In genomic region chr5:181218795-181219124, GRCh38 we compare ENCODE assay signal across 8 cellular contexts. TPM values are rescaled to one million over a fixed set of nuclear protein-coding genes. Genes with fewer than 3 reads are reported as not detected.
DNase-seq lines count a peak whose midpoint lies in the region; ATAC-seq and TF ChIP-seq lines count a peak whose summit lies in the region.

No MANE protein-coding gene starts in this region.

- H3K9ac ChIP-seq in MM.1S (ENCODE audit: low read length) = no peak overlapping the region; the same call in 1 of the 2 replicates
- no peak overlapping the region for H3K9ac ChIP-seq in colonic mucosa (ENCODE audit: low read depth in 2 of 2, low read length in 2 of 2)
- H3K9ac ChIP-seq in neural cell (ENCODE audit: low read length) = peak overlapping the region; percentile 10

- CTCF ChIA-PET in CD4-positive, alpha-beta T cell (lab: Charles Lee) = no interaction called here

- H3K4me3 ChIP-seq in MM.1S (ENCODE audit: low read length) (peak overlapping the region; percentile 74), colonic mucosa (peak overlapping the region; percentile 28), neural cell (ENCODE audit: low read length) (peak overlapping the region; percentile 73)

- H2AFZ ChIP-seq in MM.1S (ENCODE audit: low read length) = peak overlapping the region; percentile 69; the same call in 1 of the 2 replicates
- H2AFZ ChIP-seq in neural cell (ENCODE audit: low read depth, low read length) = no peak overlapping the region

- H3K27ac Mint-ChIP-seq in CD4-positive, alpha-beta T cell = peak overlapping the region; percentile 88

- H3K36me3 ChIP-seq in MM.1S (replicated peaks; ENCODE audit: insufficient read depth, low read length) (no peaks in the 10 kb centered on the region), colonic mucosa (no peaks in the 10 kb centered on the region), neural cell (ENCODE audit: insufficient read depth, low read length) (no peaks in the 10 kb centered on the region)

- peaks cover 12% of the 10 kb centered on the region; the same call in 1 of the 2 replicates for H3K4me1 ChIP-seq in MM.1S (ENCODE audit: low read length)
- H3K4me1 ChIP-seq in colonic mucosa = peaks cover 7% of the 10 kb centered on the region

- H3K9me3 ChIP-seq in CD4-positive, alpha-beta T cell (ENCODE audit: control insufficient read depth, low read length) = no peaks in the 10 kb centered on the region
- H3K9me3 ChIP-seq in MM.1S (replicated peaks; ENCODE audit: insufficient read depth, low read length) (no peaks in the 10 kb centered on the region), colonic mucosa (no peaks in the 10 kb centered on the region), neural cell (ENCODE audit: low read length) (no peaks in the 10 kb centered on the region)

- POLR2A ChIA-PET in CD4-positive, alpha-beta T cell (lab: Charles Lee) = no interaction called here

- no peak for TF ChIP-seq CTCF in CD4-positive, alpha-beta T cell (IDR thresholded peaks at IDR 0.05)
- TF ChIP-seq CTCF in MM.1S (IDR thresholded peaks at IDR 0.05; ENCODE audit: low read length) (no peak), colonic mucosa (IDR thresholded peaks at IDR 0.05) (no peak), neural cell (IDR thresholded peaks at IDR 0.05; ENCODE audit: poor library complexity, severe bottlenecking) (no peak)

- H3K36me3 Mint-ChIP-seq in CD4-positive, alpha-beta T cell (ENCODE audit: low read depth) = peaks cover 50% of the 10 kb centered on the region

- H3K27me3 Mint-ChIP-seq in CD4-positive, alpha-beta T cell = peaks cover 28% of the 10 kb centered on the region

- TF ChIP-seq RAD21 in neural cell (conservative IDR thresholded peaks at IDR 0.05) = no peak

- H3K27ac ChIP-seq in CD4-positive, alpha-beta T cell (ENCODE audit: low read depth, low read length) = no peak overlapping the region
- H3K27ac ChIP-seq in MM.1S (ENCODE audit: low read length) (peak overlapping the region; percentile 57; the same call in 1 of the 2 replicates), colonic mucosa (peak overlapping the region; percentile 46), neural cell (ENCODE audit: low read length) (no peak overlapping the region)

- peaks cover 50% of the 10 kb centered on the region for H3K4me1 Mint-ChIP-seq in CD4-positive, alpha-beta T cell (ENCODE audit: low read depth)

- H3F3A ChIP-seq in MM.1S (ENCODE audit: insufficient read depth, low read length) (peaks cover 65% of the 10 kb centered on the region), neural cell (ENCODE audit: insufficient read depth, low read length, poor library complexity, severe bottlenecking) (peaks cover 2% of the 10 kb centered on the region)

- H3K27me3 ChIP-seq in CD4-positive, alpha-beta T cell (ENCODE audit: control insufficient read depth, insufficient read depth, low read length) = no peaks in the 10 kb centered on the region
- H3K27me3 ChIP-seq in MM.1S (replicated peaks; ENCODE audit: insufficient read depth, low read length) (no peaks in the 10 kb centered on the region), colonic mucosa (no peaks in the 10 kb centered on the region), neural cell (ENCODE audit: insufficient read depth, low read depth, low read length) (peaks cover 11% of the 10 kb centered on the region)

- no peaks in the 10 kb centered on the region for H3K9me3 Mint-ChIP-seq in CD4-positive, alpha-beta T cell

- no peak for DNase-seq in CD4-positive, alpha-beta T cell
- peak; percentile 2 for DNase-seq in MM.1S
- no peak for DNase-seq in colonic mucosa
- DNase-seq in hippocampal formation (lab: John Stamatoyannopoulos, UW) = no peak
- no peak for DNase-seq in medulla oblongata (ENCODE audit: extremely low spot score)
- no peak for DNase-seq in DMS 273 treated with DMSO at 0.1 percent for 48 hours (lab: John Stamatoyannopoulos, UW)

- H3K9me2 ChIP-seq in MM.1S (replicated peaks; ENCODE audit: insufficient read depth, low read length) (no peaks in the 10 kb centered on the region), neural cell (ENCODE audit: insufficient read depth, low read length) (no peaks in the 10 kb centered on the region)

- H3K79me2 ChIP-seq in MM.1S (ENCODE audit: low read length) (peaks cover 2% of the 10 kb centered on the region; the same call in 1 of the 2 replicates), neural cell (replicated peaks; ENCODE audit: insufficient read depth, low read length) (no peaks in the 10 kb centered on the region)

- H4K20me1 ChIP-seq in MM.1S (ENCODE audit: insufficient read depth, low read length) (no peaks in the 10 kb centered on the region), neural cell (ENCODE audit: insufficient read depth) (no peaks in the 10 kb centered on the region)

- no peak for TF ChIP-seq EP300 in neural cell (conservative IDR thresholded peaks at IDR 0.05; ENCODE audit: poor library complexity, severe bottlenecking)

- intact Hi-C loops in CD4-positive, alpha-beta T cell (cut with DNase I, micrococcal nuclease) = loop anchor here (1.0 to 10.0 kb wide), 3 partner anchors 11 to 54 kb away; no protein-coding TSS in a partner anchor
- intact Hi-C loops in colonic mucosa (cut with DNase I) = no loop called here

- H3K4me3 Mint-ChIP-seq in CD4-positive, alpha-beta T cell = peak overlapping the region; percentile 97

- peak overlapping the region; percentile 86; the same call in 1 of the 2 replicates for H3K4me2 ChIP-seq in MM.1S (ENCODE audit: low read depth, low read length)
- no peak overlapping the region for H3K4me2 ChIP-seq in neural cell (ENCODE audit: low read length)

- ATAC-seq in CD4-positive, alpha-beta T cell (ENCODE audit: poor library complexity) = no peak
- no peak for ATAC-seq in HG03025 (IDR thresholded peaks at IDR 0.05; ENCODE audit: low FRiP score, unreplicated experiment)

TF ChIP-seq in neural cell, 6 proteins besides CTCF, POLR2A, EP300 and RAD21:
- TF ChIP-seq SMC3 (conservative IDR thresholded peaks at IDR 0.05; ENCODE audit: poor library complexity) (no peak), POLR2AphosphoS5 (IDR thresholded peaks at IDR 0.05) (no peak), MXI1 (conservative IDR thresholded peaks at IDR 0.05; ENCODE audit: poor library complexity, severe bottlenecking) (no peak), EZH2 (IDR thresholded peaks at IDR 0.05; ENCODE audit: borderline replicate concordance, insufficient read depth, low read length, poor library complexity, severe bottlenecking) (no peak), REST (IDR thresholded peaks at IDR 0.05; ENCODE audit: borderline replicate concordance) (no peak), TAF1 (IDR thresholded peaks at IDR 0.05; ENCODE audit: low read depth) (no peak)
TF ChIP-seq in neural cell: peak in this region for 0.

RNA-seq across cellular contexts. Expression of gene TRIM41, which starts 4.3 kb away (rescaled TPM):
- 10 to 100 TPM; 21.4 to 24.0 TPM for total RNA-seq in CD4-positive, alpha-beta T cell
- total RNA-seq in colonic mucosa = 10 to 100 TPM; 22.2 to 41.1 TPM
- polyA plus RNA-seq in neural cell = 32.1 and 37.7 TPM in 2 replicates
- 25.5 and 33.1 TPM in 2 replicates for polyA minus RNA-seq in neural cell

RNA-seq across cellular contexts. Expression of gene TRIM7, which starts 13.8 kb away (rescaled TPM):
- 1 to 10 TPM; 3.4 to 3.8 TPM for total RNA-seq in CD4-positive, alpha-beta T cell
- total RNA-seq in colonic mucosa = 1 to 10 TPM; 6.8 to 8.7 TPM
- polyA plus RNA-seq in neural cell = 1.4 and 2.1 TPM in 2 replicates
- polyA minus RNA-seq in neural cell = 0.93 TPM in 1 of 2 replicates, not detected in the other

RNA-seq across cellular contexts. Expression of gene RACK1, which starts 24.9 kb away (rescaled TPM):
- 1,000 to 10,000 TPM; 2,499 to 2,682 TPM for total RNA-seq in CD4-positive, alpha-beta T cell
- 1,000 to 10,000 TPM; 1,252 to 1,403 TPM for total RNA-seq in colonic mucosa
- 2,178 and 2,281 TPM in 2 replicates for polyA plus RNA-seq in neural cell
- 1,575 and 1,611 TPM in 2 replicates for polyA minus RNA-seq in neural cell

RNA-seq across cellular contexts. Expression of gene TRIM52, which starts 42.2 kb away (rescaled TPM):
- 10 to 100 TPM; 35.9 to 37.6 TPM for total RNA-seq in CD4-positive, alpha-beta T cell
- 10 to 100 TPM in 1 of 2 donors, 1 to 10 TPM in 1; 9.8 to 13.5 TPM for total RNA-seq in colonic mucosa
- polyA plus RNA-seq in neural cell = 42.0 and 47.7 TPM in 2 replicates
- 20.0 and 21.6 TPM in 2 replicates for polyA minus RNA-seq in neural cell

Comparison
In these comparisons a context has a peak if more than half of its experiments do, and no peak if none do; other contexts are left out.
1. H3K27ac ChIP-seq: peak in MM.1S (single experiment) and colonic mucosa (single experiment); none in CD4-positive, alpha-beta T cell (single experiment) and neural cell (single experiment).
2. Peak in every context shown above with its lines, with median percentiles within 50 percentile points of each other: H3K4me3 ChIP-seq.